Comparison of ENCODE assay signal across 23 cellular contexts in the genomic region with DNA sequence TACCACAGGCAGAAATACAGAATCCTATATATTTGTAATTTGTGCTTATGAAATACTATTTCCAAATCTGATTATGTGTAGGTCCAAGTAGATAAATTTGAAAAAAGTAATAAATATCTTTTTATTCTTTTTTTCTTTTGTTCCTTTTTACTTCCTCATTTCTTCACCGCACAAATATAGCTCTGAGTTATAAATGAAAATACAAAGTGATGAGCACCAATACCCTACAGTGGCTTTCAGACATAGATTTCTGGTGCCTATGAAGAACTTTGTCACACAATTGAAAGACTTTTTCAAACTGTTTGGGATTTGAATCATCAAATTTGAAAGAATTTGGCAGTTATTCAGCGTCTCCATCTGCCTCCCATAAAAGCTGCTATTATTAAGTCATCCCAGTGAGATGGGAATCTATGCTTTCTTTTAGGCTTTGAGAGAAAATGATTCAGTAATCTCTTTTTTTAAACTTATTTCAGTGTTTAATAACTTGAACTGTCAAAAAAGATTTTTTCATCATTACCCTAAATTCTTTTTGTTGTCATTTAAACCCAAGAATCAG.
DNase-seq lines count a peak whose midpoint lies in the region; ATAC-seq and TF ChIP-seq lines count a peak whose summit lies in the region.
"Had no signal": no experiment of that assay in that cellular context is flagged by ENCODE, and none has a peak within 500 bp of the region (broad histone marks: within the 10 kb centered on the region; RNA-seq: fewer than 3 reads in every experiment).

No MANE protein-coding gene starts in this region.

- H3K27me3 Mint-ChIP-seq in activated CD4-positive, alpha-beta T cell treated with anti-CD3 and anti-CD28 coated beads for 36 hours = no peaks in the 10 kb centered on the region
- H3K27me3 Mint-ChIP-seq: stimulated activated memory B cell treated with anti-CD40 and anti-IgM and Interleukin-4, amounts not matched to agents 10 μg/mL and 1 μg/mL and 100 μg/mL, for 72 hours had no signal

- no peak overlapping the region for H3K27ac Mint-ChIP-seq in activated CD4-positive, alpha-beta T cell treated with anti-CD3 and anti-CD28 coated beads for 36 hours
- H3K27ac Mint-ChIP-seq: CD8-positive, alpha-beta T cell; natural killer cell; stimulated activated memory B cell treated with anti-CD40 and anti-IgM and Interleukin-4, amounts not matched to agents 10 μg/mL and 1 μg/mL and 100 μg/mL, for 72 hours had no signal

- no peak overlapping the region for H3K4me3 Mint-ChIP-seq in activated CD4-positive, alpha-beta T cell treated with anti-CD3 and anti-CD28 coated beads for 36 hours
- H3K4me3 Mint-ChIP-seq: CD8-positive, alpha-beta T cell; natural killer cell; stimulated activated memory B cell treated with anti-CD40 and anti-IgM and Interleukin-4, amounts not matched to agents 10 μg/mL and 1 μg/mL and 100 μg/mL, for 72 hours had no signal

- no peaks in the 10 kb centered on the region for H3K4me1 Mint-ChIP-seq in activated CD4-positive, alpha-beta T cell treated with anti-CD3 and anti-CD28 coated beads for 36 hours
- H3K4me1 Mint-ChIP-seq: natural killer cell; stimulated activated memory B cell treated with anti-CD40 and anti-IgM and Interleukin-4, amounts not matched to agents 10 μg/mL and 1 μg/mL and 100 μg/mL, for 72 hours had no signal

- intact Hi-C loops in PC-9 (cut with micrococcal nuclease; ENCODE audit: unreplicated experiment) = no loop called here
- intact Hi-C loops in activated CD4-positive, alpha-beta T cell treated with anti-CD3 and anti-CD28 coated beads for 36 hours (cut with DNase I, micrococcal nuclease) = no loop called here
- intact Hi-C loops in prostate gland (cut with DNase I) = no loop called here

- no peak for TF ChIP-seq POLR2A in prostate gland (IDR thresholded peaks at IDR 0.05)

- TF ChIP-seq CTCF in foreskin fibroblast (IDR thresholded peaks at IDR 0.05; ENCODE audit: low read depth, low read length) (no peak), PC-9 (conservative IDR thresholded peaks at IDR 0.05) (no peak), prostate gland (IDR thresholded peaks at IDR 0.05) (no peak)

- H3K36me3 Mint-ChIP-seq in activated CD4-positive, alpha-beta T cell treated with anti-CD3 and anti-CD28 coated beads for 36 hours (ENCODE audit: low read depth) = no peaks in the 10 kb centered on the region
- H3K36me3 Mint-ChIP-seq: CD8-positive, alpha-beta T cell; stimulated activated memory B cell treated with anti-CD40 and anti-IgM and Interleukin-4, amounts not matched to agents 10 μg/mL and 1 μg/mL and 100 μg/mL, for 72 hours had no signal

- no peak for ATAC-seq in activated CD4-positive, alpha-beta T cell treated with anti-CD3 and anti-CD28 coated beads for 36 hours
- ATAC-seq: CD8-positive, alpha-beta T cell; HepG2; left colon; natural killer cell; pancreas; stimulated activated memory B cell treated with anti-CD40 and anti-IgM and Interleukin-4, amounts not matched to agents 10 μg/mL and 1 μg/mL and 100 μg/mL, for 72 hours had no signal

- no peak overlapping the region for H3K4me3 ChIP-seq in adipocyte (ENCODE audit: low read length)
- H3K4me3 ChIP-seq in foreskin fibroblast (ENCODE audit: low read depth in 1 of 2, low read length in 2 of 2) = no peak overlapping the region
- no peak overlapping the region for H3K4me3 ChIP-seq in PC-9
- no peak overlapping the region for H3K4me3 ChIP-seq in prostate gland
- H3K4me3 ChIP-seq: pancreas, sigmoid colon, SJCRH30 had no signal

- H3K79me2 ChIP-seq in PC-9 (ENCODE audit: low read depth) = no peaks in the 10 kb centered on the region

- no peaks in the 10 kb centered on the region for H3K27me3 ChIP-seq in adipocyte (replicated peaks; ENCODE audit: control insufficient read depth, insufficient read depth, low read length)
- no peaks in the 10 kb centered on the region for H3K27me3 ChIP-seq in PC-9 (ENCODE audit: insufficient read depth, low read depth)
- H3K27me3 ChIP-seq in prostate gland (replicated peaks; ENCODE audit: insufficient read depth) = no peaks in the 10 kb centered on the region
- H3K27me3 ChIP-seq: pancreas, sigmoid colon, SJCRH30 had no signal

- H3K36me3 ChIP-seq in adipocyte (ENCODE audit: control insufficient read depth, insufficient read depth, low read length, severe bottlenecking) = no peaks in the 10 kb centered on the region
- no peaks in the 10 kb centered on the region for H3K36me3 ChIP-seq in PC-9 (ENCODE audit: low read depth)
- H3K36me3 ChIP-seq in prostate gland = no peaks in the 10 kb centered on the region
- H3K36me3 ChIP-seq: pancreas, sigmoid colon, SJCRH30 had no signal

- H3K9me3 ChIP-seq in adipocyte (ENCODE audit: control insufficient read depth, low read length) = peaks cover 2% of the 10 kb centered on the region
- no peaks in the 10 kb centered on the region; the same call in 1 of the 2 replicates for H3K9me3 ChIP-seq in PC-9 (ENCODE audit: insufficient read depth, low read depth)
- H3K9me3 ChIP-seq in prostate gland = no peaks in the 10 kb centered on the region
- H3K9me3 ChIP-seq: pancreas, sigmoid colon, SJCRH30 had no signal

- H2AFZ ChIP-seq in PC-9 = no peak overlapping the region

- H3K4me2 ChIP-seq in PC-9 = no peak overlapping the region

- H3K4me1 ChIP-seq in adipocyte (ENCODE audit: control insufficient read depth, insufficient read depth, low read length) (no peaks in the 10 kb centered on the region), PC-9 (replicated peaks; ENCODE audit: insufficient read depth) (no peaks in the 10 kb centered on the region), prostate gland (replicated peaks) (no peaks in the 10 kb centered on the region)
- H3K4me1 ChIP-seq: pancreas, sigmoid colon, SJCRH30 had no signal

- 27% methylated on average over 2 of the region's 2 CpGs for WGBS in prostate gland

- H3F3A ChIP-seq in PC-9 (ENCODE audit: insufficient read depth, low read depth) = no peaks in the 10 kb centered on the region

- no peak overlapping the region for H3K27ac ChIP-seq in PC-9
- no peak overlapping the region for H3K27ac ChIP-seq in prostate gland
- H3K27ac ChIP-seq: pancreas, sigmoid colon, SJCRH30 had no signal

- peaks cover 2% of the 10 kb centered on the region for H3K9me3 Mint-ChIP-seq in activated CD4-positive, alpha-beta T cell treated with anti-CD3 and anti-CD28 coated beads for 36 hours (ENCODE audit: low read depth)

- DNase-seq in AG08396 (ENCODE audit: low spot score) (peak; percentile 9), GM04503 (ENCODE audit: low read depth) (peak; percentile 3), adipocyte (ENCODE audit: low read depth) (peak; percentile 58), foreskin fibroblast (peak; percentile 8 to 65), PC-9 (no peak), prostate gland (ENCODE audit: low spot score) (no peak), anterior cingulate cortex (lab: John Stamatoyannopoulos, UW) (no peak)
- DNase-seq in activated CD4-positive, alpha-beta T cell treated with anti-CD3 and anti-CD28 coated beads for 36 hours = no peak
- DNase-seq: activated CD4-positive, alpha-beta T cell treated with anti-CD3 and anti-CD28 coated beads, Interleukin-2, amount 50 U/mL, for 48 hours; activated gamma-delta T cell treated with Interleukin-2 at 50 U/mL for 16 hours; CD8-positive, alpha-beta T cell; cerebellar nuclear complex; DND-41; effector CD4-positive, alpha-beta T cell; left colon; natural killer cell; NCI-H1436; NCI-H526 treated with DMSO at 0.1 percent for 48 hours; pancreas; sigmoid colon; SJCRH30 had no signal

- H4K20me1 ChIP-seq in PC-9 (ENCODE audit: insufficient read depth) = no peaks in the 10 kb centered on the region

- no peak overlapping the region for H3K9ac ChIP-seq in adipocyte (ENCODE audit: low read length)

- no peaks in the 10 kb centered on the region for H3K9me2 ChIP-seq in PC-9 (ENCODE audit: insufficient read depth)

- POLR2A ChIA-PET in PC-9 (lab: Charles Lee; ENCODE audit: unreplicated experiment) = no interaction called here
- POLR2A ChIA-PET in activated CD4-positive, alpha-beta T cell treated with anti-CD3 and anti-CD28 coated beads for 36 hours (lab: Charles Lee) = no interaction called here

- BruUV-seq in PC-9 (replicated peaks; lab: Mats Ljungman, UMichigan) = no TSS peak

- CTCF ChIA-PET in PC-9 (lab: Charles Lee) = no interaction called here
- CTCF ChIA-PET in activated CD4-positive, alpha-beta T cell treated with anti-CD3 and anti-CD28 coated beads for 36 hours (lab: Charles Lee) = no interaction called here

Comparison
In these comparisons a context has a peak if more than half of its experiments do, and no peak if none do; other contexts are left out.
1. DNase-seq: peak in AG08396 (single experiment), GM04503 (single experiment), adipocyte (single experiment) and foreskin fibroblast (2 of 2); none in PC-9 (0 of 2), activated CD4-positive, alpha-beta T cell treated with anti-CD3 and anti-CD28 coated beads for 36 hours (single experiment), prostate gland (single experiment) and anterior cingulate cortex (0 of 58).